Comparison of ENCODE assay signal across 17 cellular contexts in genomic region chr18:424071-424868, GRCh38.
DNase-seq lines count a peak whose midpoint lies in the region; ATAC-seq and TF ChIP-seq lines count a peak whose summit lies in the region.
"Had no signal": no experiment of that assay in that cellular context is flagged by ENCODE, and none has a peak within 500 bp of the region (broad histone marks: within the 10 kb centered on the region; RNA-seq: fewer than 3 reads in every experiment).

No MANE protein-coding gene starts in this region.

- POLR2A ChIA-PET in IMR-90 (lab: Charles Lee; ENCODE audit: unreplicated experiment), result no interaction called here
- POLR2A ChIA-PET in A673 (lab: Charles Lee; ENCODE audit: low non-redundant PET), result no interaction called here

- H3K56ac ChIP-seq in IMR-90 (ENCODE audit: extremely low read depth, insufficient read depth, low read length), result no peak overlapping the region

- H3K9me3 ChIP-seq in IMR-90 (ENCODE audit: control insufficient read depth, insufficient read depth, low read length), result no peaks in the 10 kb centered on the region
- no peaks in the 10 kb centered on the region for H3K9me3 ChIP-seq in uterus
- no peaks in the 10 kb centered on the region for H3K9me3 ChIP-seq in A673 (ENCODE audit: low read depth, low read length, poor library complexity, severe bottlenecking)

- H3K4ac ChIP-seq in IMR-90 (ENCODE audit: low read depth, low read length), result no peak overlapping the region

- no peak overlapping the region for H2BK5ac ChIP-seq in IMR-90 (ENCODE audit: low read depth, low read length, poor library complexity, severe bottlenecking)

- H2BK15ac ChIP-seq in IMR-90 (ENCODE audit: low read depth, low read length), result no peak overlapping the region

- no peaks in the 10 kb centered on the region for H3K27me3 ChIP-seq in IMR-90 (ENCODE audit: control insufficient read depth, insufficient read depth, low read length)
- H3K27me3 ChIP-seq in uterus, result no peaks in the 10 kb centered on the region
- no peaks in the 10 kb centered on the region for H3K27me3 ChIP-seq in A673 (replicated peaks; ENCODE audit: insufficient read depth, low read depth, low read length, poor library complexity)
- H3K27me3 ChIP-seq: foreskin keratinocyte had no signal

- no peak overlapping the region for H4K8ac ChIP-seq in IMR-90 (ENCODE audit: low read depth in 2 of 2, low read length in 2 of 2)

- H3K9me3 Mint-ChIP-seq in nephron, result no peaks in the 10 kb centered on the region
- H3K9me3 Mint-ChIP-seq: activated CD4-positive, alpha-beta T cell treated with anti-CD3 and anti-CD28 coated beads, Interleukin-2, amount 10 ng/mL, durations not matched to agents 7 days and 5 days; stimulated activated naive B cell treated with anti-CD40 and anti-IgM and Interleukin-4, amounts not matched to agents 10 μg/mL and 1 μg/mL and 100 μg/mL, for 72 hours had no signal

- H3K27ac ChIP-seq in IMR-90 (ENCODE audit: insufficient read depth, low read length) (no peak overlapping the region), uterus (peak overlapping the region; percentile 47 to 75), A673 (ENCODE audit: low read depth, low read length, poor library complexity, severe bottlenecking) (no peak overlapping the region)
- H3K27ac ChIP-seq: foreskin keratinocyte had no signal

- H3K27me3 Mint-ChIP-seq in nephron (ENCODE audit: low read depth), result no peaks in the 10 kb centered on the region
- H3K27me3 Mint-ChIP-seq: activated CD4-positive, alpha-beta T cell treated with anti-CD3 and anti-CD28 coated beads, Interleukin-2, amount 10 ng/mL, durations not matched to agents 7 days and 5 days; stimulated activated naive B cell treated with anti-CD40 and anti-IgM and Interleukin-4, amounts not matched to agents 10 μg/mL and 1 μg/mL and 100 μg/mL, for 72 hours had no signal

- H3K4me3 Mint-ChIP-seq in nephron, result peak overlapping the region; percentile 16 to 51 (median 51)
- H3K4me3 Mint-ChIP-seq: activated CD4-positive, alpha-beta T cell treated with anti-CD3 and anti-CD28 coated beads, Interleukin-2, amount 10 ng/mL, durations not matched to agents 7 days and 5 days; stimulated activated naive B cell treated with anti-CD40 and anti-IgM and Interleukin-4, amounts not matched to agents 10 μg/mL and 1 μg/mL and 100 μg/mL, for 72 hours had no signal

- CTCF ChIA-PET in IMR-90 (lab: Yijun Ruan, JAX) (no interaction called here), A673 (lab: Charles Lee) (no interaction called here)

- H2BK120ac ChIP-seq in IMR-90 (ENCODE audit: low read depth, low read length), result no peak overlapping the region

- no TSS peak for BruUV-seq in IMR-90 (replicated peaks; lab: Mats Ljungman, UMichigan)
- no TSS peak for BruUV-seq in A673 (replicated peaks; lab: Mats Ljungman, UMichigan)

- peaks cover 6% of the 10 kb centered on the region for H3K9me1 ChIP-seq in IMR-90 (ENCODE audit: insufficient read depth, low read length)

- H3K4me1 Mint-ChIP-seq in nephron, result peaks cover 53% of the 10 kb centered on the region
- H3K4me1 Mint-ChIP-seq: activated CD4-positive, alpha-beta T cell treated with anti-CD3 and anti-CD28 coated beads, Interleukin-2, amount 10 ng/mL, durations not matched to agents 7 days and 5 days; stimulated activated naive B cell treated with anti-CD40 and anti-IgM and Interleukin-4, amounts not matched to agents 10 μg/mL and 1 μg/mL and 100 μg/mL, for 72 hours had no signal

- H2AK9ac ChIP-seq in IMR-90 (replicated peaks; ENCODE audit: low read depth, low read length, poor library complexity), result no peak overlapping the region

- peak overlapping the region; percentile 15; the same call in 1 of the 2 replicates for H3K18ac ChIP-seq in IMR-90 (ENCODE audit: low read depth, low read length)

- H3K4me3 ChIP-seq in IMR-90 (ENCODE audit: insufficient read depth, low read depth, low read length) (no peak overlapping the region), uterus (no peak overlapping the region), A673 (ENCODE audit: low read depth, low read length, poor library complexity, severe bottlenecking) (no peak overlapping the region)

- peak overlapping the region; percentile 8; the same call in 1 of the 2 replicates for H2AK5ac ChIP-seq in IMR-90 (ENCODE audit: low read depth, low read length)

- H3K14ac ChIP-seq in IMR-90 (replicated peaks; ENCODE audit: low read depth, low read length), result no peak overlapping the region

- TF ChIP-seq POLR2A in IMR-90 (IDR thresholded peaks at IDR 0.05; ENCODE audit: low read depth, low read length) (no peak), uterus (IDR thresholded peaks at IDR 0.05) (no peak)

- no peak for TF ChIP-seq CTCF in IMR-90 (conservative IDR thresholded peaks at IDR 0.05; ENCODE audit: low read depth, low read length)
- TF ChIP-seq CTCF in nephron (IDR thresholded peaks at IDR 0.05; ENCODE audit: unreplicated experiment in 3 of 3), result no peak
- TF ChIP-seq CTCF in uterus (IDR thresholded peaks at IDR 0.05), result no peak
- TF ChIP-seq CTCF in A673 (conservative IDR thresholded peaks at IDR 0.05; ENCODE audit: low read depth, low read length), result no peak

- H3K4me1 ChIP-seq in IMR-90 (ENCODE audit: control insufficient read depth, insufficient read depth, low read length), result peaks cover 10% of the 10 kb centered on the region
- no peaks in the 10 kb centered on the region for H3K4me1 ChIP-seq in uterus
- no peaks in the 10 kb centered on the region for H3K4me1 ChIP-seq in A673 (ENCODE audit: insufficient read depth, low read length, poor library complexity, severe bottlenecking)
- H3K4me1 ChIP-seq: foreskin keratinocyte had no signal

- no peak overlapping the region for H4K5ac ChIP-seq in IMR-90 (ENCODE audit: low read depth, low read length)

- H3K27ac Mint-ChIP-seq in nephron, result peak overlapping the region; percentile 91 to 98 (median 94)
- H3K27ac Mint-ChIP-seq: activated CD4-positive, alpha-beta T cell treated with anti-CD3 and anti-CD28 coated beads, Interleukin-2, amount 10 ng/mL, durations not matched to agents 7 days and 5 days; stimulated activated naive B cell treated with anti-CD40 and anti-IgM and Interleukin-4, amounts not matched to agents 10 μg/mL and 1 μg/mL and 100 μg/mL, for 72 hours had no signal

- no peak for ATAC-seq in IMR-90 (ENCODE audit: low read depth)
- ATAC-seq: foreskin keratinocyte; stimulated activated naive B cell treated with anti-CD40 and anti-IgM and Interleukin-4, amounts not matched to agents 10 μg/mL and 1 μg/mL and 100 μg/mL, for 72 hours had no signal

- DNase-seq in IMR-90, result no peak
- peak; percentile 68 to 81 for DNase-seq in dermis microvascular lymphatic vessel endothelial cell (ENCODE audit: low read depth in 2 of 2)
- DNase-seq in uterus, result peak; percentile 48 to 51
- no peak for DNase-seq in A673 (ENCODE audit: low spot score)
- DNase-seq in medulla oblongata (ENCODE audit: extremely low spot score), result no peak
- DNase-seq in NCI-H1436 (lab: John Stamatoyannopoulos, UW), result no peak
- DNase-seq: activated CD4-positive, alpha-beta T cell treated with anti-CD3 and anti-CD28 coated beads, Interleukin-2, amount 10 ng/mL, durations not matched to agents 7 days and 5 days; activated gamma-delta T cell treated with Interleukin-2 at 50 U/mL for 16 hours; amniotic stem cell; C1 segment of cervical spinal cord; foreskin keratinocyte; H7; kidney glomerular epithelial cell; NCI-H1417 treated with DMSO at 0.1 percent for 48 hours; NCI-H524 treated with DMSO at 0.1 percent for 48 hours; stimulated activated naive B cell treated with anti-CD40 and anti-IgM and Interleukin-4, amounts not matched to agents 10 μg/mL and 1 μg/mL and 100 μg/mL, for 72 hours had no signal

- in situ Hi-C loops in IMR-90 (cut with MboI; ENCODE audit: low sequenced_read_pairs), result no loop called here

- no peak for TF ChIP-seq RAD21 in IMR-90 (IDR thresholded peaks at IDR 0.05; ENCODE audit: low read length)

- no peaks in the 10 kb centered on the region for H4K20me1 ChIP-seq in IMR-90 (ENCODE audit: insufficient read depth, low read length)

- H3K79me1 ChIP-seq in IMR-90 (ENCODE audit: low read depth in 1 of 2, low read length in 2 of 2), result no peaks in the 10 kb centered on the region

- WGBS in IMR-90 (ENCODE audit: extremely low coverage in 2 of 2, insufficient read length in 1 of 2), 2 experiments, result 83% methylated on average over 1 of the region's 8 CpGs; no CpG with 5 or more reads in 1 of the 2 experiments

- intact Hi-C loops in IMR-90 (cut with micrococcal nuclease), result no loop called here
- intact Hi-C loops in uterus (cut with DNase I; ENCODE audit: low total_unique reads), result no loop called here
- intact Hi-C loops in A673 (cut with micrococcal nuclease; ENCODE audit: unreplicated experiment), result no loop called here

- no peak overlapping the region for H3K9ac ChIP-seq in IMR-90 (ENCODE audit: low read depth, low read length)

- H3K36me3 ChIP-seq in IMR-90 (ENCODE audit: control insufficient read depth, insufficient read depth, low read length), result no peaks in the 10 kb centered on the region
- H3K36me3 ChIP-seq in uterus, result no peaks in the 10 kb centered on the region
- no peaks in the 10 kb centered on the region for H3K36me3 ChIP-seq in A673 (ENCODE audit: insufficient read depth, low read length, poor library complexity, severe bottlenecking)

- H2AFZ ChIP-seq in IMR-90 (replicated peaks; ENCODE audit: low read length, poor library complexity), result no peak overlapping the region

- H3K23ac ChIP-seq in IMR-90 (ENCODE audit: low read depth, low read length), result no peak overlapping the region

- no peak overlapping the region for H4K91ac ChIP-seq in IMR-90 (ENCODE audit: insufficient read depth, low read depth, low read length)

- H2BK20ac ChIP-seq in IMR-90 (ENCODE audit: low read depth, low read length), result no peak overlapping the region

- no peak overlapping the region for H3K4me2 ChIP-seq in IMR-90 (ENCODE audit: low read depth, low read length)

- dilution Hi-C loops in IMR-90 (cut with HindIII; ENCODE audit: low sequenced_read_pairs, unreplicated experiment), result no loop called here

- H3K36me3 Mint-ChIP-seq in nephron (ENCODE audit: low read depth), result no peaks in the 10 kb centered on the region
- H3K36me3 Mint-ChIP-seq: stimulated activated naive B cell treated with anti-CD40 and anti-IgM and Interleukin-4, amounts not matched to agents 10 μg/mL and 1 μg/mL and 100 μg/mL, for 72 hours had no signal

TF ChIP-seq in IMR-90, 13 proteins besides CTCF, POLR2A, EP300 and RAD21 (continues in another document):
- TF ChIP-seq CHD1 (IDR thresholded peaks at IDR 0.05; ENCODE audit: low read depth, low read length) (no peak), BHLHE40 (IDR thresholded peaks at IDR 0.05; ENCODE audit: low read depth, low read length) (no peak), MAFK (IDR thresholded peaks at IDR 0.05; ENCODE audit: low read depth, low read length) (no peak), RFX5 (IDR thresholded peaks at IDR 0.05; ENCODE audit: low read depth, low read length) (no peak), MAZ (IDR thresholded peaks at IDR 0.05; ENCODE audit: borderline replicate concordance, low read depth, low read length) (no peak), SMC3 (IDR thresholded peaks at IDR 0.05; ENCODE audit: low read depth, low read length) (no peak), MXI1 (IDR thresholded peaks at IDR 0.05; ENCODE audit: borderline replicate concordance, low read depth, low read length) (no peak), FOS (IDR thresholded peaks at IDR 0.05; ENCODE audit: low read depth, low read length) (no peak), CEBPB (IDR thresholded peaks at IDR 0.05; ENCODE audit: low read depth, low read length) (no peak), RCOR1 (IDR thresholded peaks at IDR 0.05; ENCODE audit: insufficient replicate concordance, low read length) (no peak)

Comparison
In these comparisons a context has a peak if more than half of its experiments do, and no peak if none do; other contexts are left out.
1. DNase-seq: peak in dermis microvascular lymphatic vessel endothelial cell (2 of 2) and uterus (2 of 2); none in IMR-90 (single experiment), A673 (single experiment), medulla oblongata (single experiment) and NCI-H1436 (single experiment).
2. H3K27ac ChIP-seq: peak in uterus (2 of 2); none in IMR-90 (single experiment) and A673 (single experiment).